Comparison of ENCODE assay signal across 34 cellular contexts in the genomic region with DNA sequence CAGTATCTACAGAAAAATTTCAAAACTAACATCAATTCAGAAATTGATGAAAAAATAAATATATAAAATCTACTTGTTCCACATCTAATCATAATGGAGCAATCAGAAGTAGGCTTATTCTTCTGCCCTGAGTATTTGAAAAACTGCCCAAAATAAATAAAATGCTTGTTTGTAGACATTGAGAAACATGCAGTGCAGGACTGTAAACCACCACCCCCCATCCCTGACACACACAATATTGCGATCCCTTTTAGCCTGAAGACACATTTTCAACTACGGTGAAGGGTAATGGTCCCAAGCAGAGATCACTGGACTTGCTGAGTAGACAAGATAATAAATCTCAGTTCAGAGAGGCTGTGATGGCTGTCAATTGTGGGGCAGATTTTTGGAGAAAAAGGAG.
"Had no signal": no experiment of that assay in that cellular context is flagged by ENCODE, and none has a peak within 500 bp of the region (broad histone marks: within the 10 kb centered on the region; RNA-seq: fewer than 3 reads in every experiment).

No MANE protein-coding gene starts in this region.

- DNase-seq: Karpas-422, Kasumi-1, MG63, MM.1S, MV-4-11, NCI-H1048, NCI-H1092, NCI-H1092 treated with DMSO at 0.1 percent for 48 hours, NCI-H1105, NCI-H1105 treated with DMSO at 0.1 percent for 48 hours, NCI-H1417, NCI-H1417 treated with DMSO at 0.1 percent for 48 hours, NCI-H1436, NCI-H1436 treated with DMSO at 0.1 percent for 48 hours, NCI-H146, NCI-H1694, NCI-H1694 treated with DMSO at 0.1 percent for 48 hours, NCI-H187, NCI-H187 treated with DMSO at 0.1 percent for 48 hours, NCI-H1930, NCI-H2029, NCI-H2029 treated with DMSO at 0.1 percent for 48 hours, NCI-H2081, NCI-H2081 treated with DMSO at 0.1 percent for 48 hours, NCI-H2107, NCI-H2171, NCI-H2171 treated with DMSO at 0.1 percent for 48 hours, NCI-H2227 treated with DMSO at 0.1 percent for 48 hours, NCI-H226, NCI-H345, NCI-H446, NCI-H446 treated with DMSO at 0.1 percent for 48 hours, NCI-H510A, NCI-H510A treated with DMSO at 0.1 percent for 48 hours had no signal
